In the genomic region with DNA sequence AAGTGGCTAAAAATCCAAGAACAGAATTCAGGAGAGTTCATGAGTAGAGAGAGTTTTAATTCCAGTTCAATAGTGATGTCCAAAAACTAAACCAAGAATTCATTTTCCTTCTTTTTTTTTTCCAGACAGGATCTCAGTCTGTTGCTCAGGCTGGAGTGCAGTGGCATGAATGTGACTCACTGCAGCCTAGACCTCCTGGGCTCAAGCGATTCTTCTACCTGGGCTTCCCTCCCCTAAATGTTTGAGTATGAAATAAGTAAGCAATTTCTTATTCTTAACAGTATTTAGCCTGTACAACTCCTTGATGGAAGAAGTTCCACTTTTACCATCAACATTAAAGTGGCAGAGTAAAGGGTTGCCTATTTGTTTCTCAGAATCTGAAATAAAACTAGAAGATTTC, we compare ENCODE assay signal across 20 cellular contexts. TPM values are rescaled to one million over a fixed set of nuclear protein-coding genes. Genes with fewer than 3 reads are reported as not detected.
DNase-seq lines count a peak whose midpoint lies in the region; ATAC-seq lines count a peak whose summit lies in the region.
"Had no signal": no experiment of that assay in that cellular context is flagged by ENCODE, and none has a peak within 500 bp of the region (broad histone marks: within the 10 kb centered on the region; RNA-seq: fewer than 3 reads in every experiment).

No MANE protein-coding gene starts in this region.

- H3K9me3 ChIP-seq in CD4-positive, alpha-beta memory T cell (ENCODE audit: control insufficient read depth in 1 of 2, low read length in 2 of 2) = no peaks in the 10 kb centered on the region
- H3K9me3 ChIP-seq: MG63, Peyer's patch, SJSA1 had no signal

- no peak overlapping the region for H3K27ac ChIP-seq in CD4-positive, alpha-beta memory T cell (ENCODE audit: low read depth, low read length)
- H3K27ac ChIP-seq: 22Rv1; BLaER1 treated with 17β-estradiol and CSF1 and Interleukin-3, amounts not matched to agents 10 nM and 100 nM; Peyer's patch; SJSA1 had no signal

- H3K36me3 ChIP-seq in CD4-positive, alpha-beta memory T cell (ENCODE audit: insufficient read depth, low read length) = no peaks in the 10 kb centered on the region

- peak overlapping the region in 1 of 2 donors; percentile 25 for H3K4me3 Mint-ChIP-seq in activated T-cell treated with anti-CD3 and anti-CD28 coated beads, Interleukin-2, amount 50 U/mL, for 72 hours
- peak overlapping the region in 2 of 8 donors; percentile 15 to 43 for H3K4me3 Mint-ChIP-seq in CD4-positive, alpha-beta memory T cell

- POLR2A ChIA-PET in CD4-positive, alpha-beta memory T cell (lab: Charles Lee; ENCODE audit: partially characterized antibody) = interaction anchor here (0.7 kb wide), 1 partner anchor 94 kb away, joined by 3 read pairs; no protein-coding TSS in a partner anchor

- H3K4me3 ChIP-seq in CD4-positive, alpha-beta memory T cell (ENCODE audit: low read length in 2 of 2) = no peak overlapping the region
- H3K4me3 ChIP-seq: BLaER1 treated with 17β-estradiol and CSF1 and Interleukin-3, amounts not matched to agents 10 nM and 100 nM; MG63; Peyer's patch; SJSA1 had no signal

- peaks cover 4 to 17% of the 10 kb centered on the region in 2 donors for H3K36me3 Mint-ChIP-seq in activated T-cell treated with anti-CD3 and anti-CD28 coated beads, Interleukin-2, amount 50 U/mL, for 72 hours (ENCODE audit: insufficient read depth in 2 of 2)
- peaks cover 22 to 42% of the 10 kb centered on the region in 2 donors for H3K36me3 Mint-ChIP-seq in CD4-positive, alpha-beta memory T cell

- H3K9me3 Mint-ChIP-seq in activated T-cell treated with anti-CD3 and anti-CD28 coated beads, Interleukin-2, amount 50 U/mL, for 72 hours = no peaks in the 10 kb centered on the region
- peaks cover 0 to 2% (median 0%) of the 10 kb centered on the region in 8 donors for H3K9me3 Mint-ChIP-seq in CD4-positive, alpha-beta memory T cell

- ATAC-seq in activated T-cell treated with anti-CD3 and anti-CD28 coated beads, Interleukin-2, amount 50 U/mL, for 72 hours (replicated peaks in 1 of 2) = no peak
- no peak for ATAC-seq in GM21619 (IDR thresholded peaks at IDR 0.05; ENCODE audit: unreplicated experiment)
- ATAC-seq: HCT116 had no signal

- intact Hi-C loops in CD4-positive, alpha-beta memory T cell (cut with micrococcal nuclease) = no loop called here

- CTCF ChIA-PET in CD4-positive, alpha-beta memory T cell (lab: Charles Lee; ENCODE audit: partially characterized antibody) = no interaction called here

- H3K27ac Mint-ChIP-seq in activated T-cell treated with anti-CD3 and anti-CD28 coated beads, Interleukin-2, amount 50 U/mL, for 72 hours = peak overlapping the region; percentile 65
- H3K27ac Mint-ChIP-seq in CD4-positive, alpha-beta memory T cell = no peak overlapping the region

- no peaks in the 10 kb centered on the region for H3K27me3 Mint-ChIP-seq in activated T-cell treated with anti-CD3 and anti-CD28 coated beads, Interleukin-2, amount 50 U/mL, for 72 hours (ENCODE audit: low read depth)
- no peaks in the 10 kb centered on the region for H3K27me3 Mint-ChIP-seq in CD4-positive, alpha-beta memory T cell

- no peaks in the 10 kb centered on the region for H3K27me3 ChIP-seq in CD4-positive, alpha-beta memory T cell (ENCODE audit: insufficient read depth, low read length)
- H3K27me3 ChIP-seq: BLaER1 treated with 17β-estradiol and CSF1 and Interleukin-3, amounts not matched to agents 10 nM and 100 nM; MG63; Peyer's patch; SJSA1 had no signal

- peaks cover 68% of the 10 kb centered on the region for H3K4me1 Mint-ChIP-seq in activated T-cell treated with anti-CD3 and anti-CD28 coated beads, Interleukin-2, amount 50 U/mL, for 72 hours (ENCODE audit: low read depth)
- peaks cover 46 to 84% (median 62%) of the 10 kb centered on the region in 4 donors for H3K4me1 Mint-ChIP-seq in CD4-positive, alpha-beta memory T cell

- DNase-seq in activated T-cell treated with anti-CD3 and anti-CD28 coated beads, Interleukin-2, amount 50 U/mL, for 72 hours = no peak
- DNase-seq in activated T-cell treated with anti-CD3 and anti-CD28 coated beads, Interleukin-2, amount 50 U/mL, for 1 hour = no peak
- DNase-seq in astrocyte of the hippocampus (ENCODE audit: low read depth, low spot score) = peak; percentile 34
- DNase-seq in kidney glomerular epithelial cell (lab: John Stamatoyannopoulos, UW) = peak; percentile 56
- no peak for DNase-seq in CD4-positive, alpha-beta memory T cell
- no peak for DNase-seq in foreskin melanocyte
- no peak for DNase-seq in GM19240 (ENCODE audit: insufficient read length, low spot score)
- DNase-seq: DMS79, Karpas-422, MG63, NCI-H1417 treated with DMSO at 0.1 percent for 48 hours, NCI-H187, NCI-H446, NCI-H526, Peyer's patch had no signal

- peaks cover 73% of the 10 kb centered on the region for H3K4me1 ChIP-seq in CD4-positive, alpha-beta memory T cell (ENCODE audit: insufficient read depth, low read length)

RNA-seq across cellular contexts. Expression of a gene that starts 3.8 kb away (rescaled TPM):
- 100 to 1,000 TPM; 125 to 128 TPM for total RNA-seq in activated T-cell treated with anti-CD3 and anti-CD28 coated beads, Interleukin-2, amount 50 U/mL, for 72 hours
- 100 to 1,000 TPM; 227 to 254 TPM for total RNA-seq in CD4-positive, alpha-beta memory T cell
- polyA plus RNA-seq in CD4-positive, alpha-beta memory T cell = 100 to 1,000 TPM; 517 to 640 TPM

RNA-seq across cellular contexts. Expression of a gene that starts 15.7 kb away (rescaled TPM):
- total RNA-seq in activated T-cell treated with anti-CD3 and anti-CD28 coated beads, Interleukin-2, amount 50 U/mL, for 72 hours = 10 to 100 TPM; 30.8 to 32.3 TPM
- total RNA-seq in CD4-positive, alpha-beta memory T cell = 10 to 100 TPM; 17.5 to 20.2 TPM
- 10 to 100 TPM; 47.2 to 87.4 TPM for polyA plus RNA-seq in CD4-positive, alpha-beta memory T cell

RNA-seq across cellular contexts. Expression of a gene that starts 51.9 kb away (rescaled TPM):
- 10 to 100 TPM; 34.5 to 38.8 TPM for total RNA-seq in activated T-cell treated with anti-CD3 and anti-CD28 coated beads, Interleukin-2, amount 50 U/mL, for 72 hours
- total RNA-seq in CD4-positive, alpha-beta memory T cell = 10 to 100 TPM; 63.5 to 67.2 TPM
- 10 to 100 TPM in 1 of 2 donors, 1 to 10 TPM in 1; 9.5 to 27.3 TPM for polyA plus RNA-seq in CD4-positive, alpha-beta memory T cell

Comparison
In these comparisons a context has a peak if more than half of its experiments do, and no peak if none do; other contexts are left out.
1. DNase-seq: peak in astrocyte of the hippocampus (single experiment) and kidney glomerular epithelial cell (single experiment); none in activated T-cell treated with anti-CD3 and anti-CD28 coated beads, Interleukin-2, amount 50 U/mL, for 72 hours (0 of 2), activated T-cell treated with anti-CD3 and anti-CD28 coated beads, Interleukin-2, amount 50 U/mL, for 1 hour (single experiment), CD4-positive, alpha-beta memory T cell (0 of 5), foreskin melanocyte (single experiment) and GM19240 (single experiment).